In the genomic region with DNA sequence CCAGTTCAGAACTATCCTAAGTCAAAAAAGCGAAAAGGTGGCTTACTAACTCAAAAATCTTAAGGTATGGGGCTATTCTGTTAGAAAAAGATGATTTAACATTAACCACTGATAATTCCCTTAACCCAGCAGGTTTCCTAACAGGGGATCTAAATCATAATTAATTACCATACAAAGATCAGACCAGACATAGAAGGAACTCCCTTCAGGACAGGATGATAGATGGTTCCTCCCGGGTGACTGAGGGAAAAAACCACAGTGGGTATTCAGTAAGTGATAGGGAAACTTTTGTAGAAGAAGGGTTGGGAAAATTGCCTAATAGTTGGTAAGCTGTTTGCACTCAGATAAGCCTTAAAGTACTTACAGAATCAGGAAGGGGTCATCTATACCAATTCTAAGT, we compare ENCODE assay signal across 1 cellular context.
TF ChIP-seq lines count a peak whose summit lies in the region.
"Not testable (repeated sequence)": the region's sequence is repeated elsewhere in the genome, so short reads cannot be mapped to it uniquely, and the experiment has no call there.

No MANE protein-coding gene starts in this region.

TF ChIP-seq in K562, 482 proteins besides CTCF, POLR2A, EP300 and RAD21 (continued from another document):
- TF ChIP-seq ZMIZ1 (IDR thresholded peaks at IDR 0.05; ENCODE audit: low read depth in 2 of 2, low read length in 2 of 2) (0 out of 4 replicates have a peak, but pooled peaks of 1 of the 2 experiments have one; percentile 41), ZKSCAN8 (CRISPR knock-in tag; IDR thresholded peaks at IDR 0.05) (peak; percentile 84), DEAF1 (CRISPR knock-in tag; IDR thresholded peaks at IDR 0.05) (0 out of 2 replicates have a peak, but pooled peaks have one; percentile 8), KLF16 (IDR thresholded peaks at IDR 0.05) (peak; percentile 77), MBD2 (IDR thresholded peaks at IDR 0.05; ENCODE audit: borderline replicate concordance, low read depth) (0 out of 2 replicates have a peak, but pooled peaks have one; percentile 15), ELF1 (tag; IDR thresholded peaks at IDR 0.05) (peak; percentile 25; the same call in 1 of the 2 replicates), TEAD4 (IDR thresholded peaks at IDR 0.05; ENCODE audit: low read length) (peak; percentile 86), PML (IDR thresholded peaks at IDR 0.05; ENCODE audit: low read length) (peak; percentile 56; the same call in 1 of the 2 replicates), DACH1 (IDR thresholded peaks at IDR 0.05; ENCODE audit: partially characterized antibody) (peak; percentile 7), SOX6 (IDR thresholded peaks at IDR 0.05) (peak; percentile 62), BCLAF1 (IDR thresholded peaks at IDR 0.05; ENCODE audit: borderline replicate concordance in 1 of 2, control insufficient read depth in 1 of 2, low read depth in 2 of 2, low read length in 1 of 2) (peak in 1 of 2 experiments; percentile 62; a peak in 1 of 4 replicates)
- TF ChIP-seq, protein P1, sequence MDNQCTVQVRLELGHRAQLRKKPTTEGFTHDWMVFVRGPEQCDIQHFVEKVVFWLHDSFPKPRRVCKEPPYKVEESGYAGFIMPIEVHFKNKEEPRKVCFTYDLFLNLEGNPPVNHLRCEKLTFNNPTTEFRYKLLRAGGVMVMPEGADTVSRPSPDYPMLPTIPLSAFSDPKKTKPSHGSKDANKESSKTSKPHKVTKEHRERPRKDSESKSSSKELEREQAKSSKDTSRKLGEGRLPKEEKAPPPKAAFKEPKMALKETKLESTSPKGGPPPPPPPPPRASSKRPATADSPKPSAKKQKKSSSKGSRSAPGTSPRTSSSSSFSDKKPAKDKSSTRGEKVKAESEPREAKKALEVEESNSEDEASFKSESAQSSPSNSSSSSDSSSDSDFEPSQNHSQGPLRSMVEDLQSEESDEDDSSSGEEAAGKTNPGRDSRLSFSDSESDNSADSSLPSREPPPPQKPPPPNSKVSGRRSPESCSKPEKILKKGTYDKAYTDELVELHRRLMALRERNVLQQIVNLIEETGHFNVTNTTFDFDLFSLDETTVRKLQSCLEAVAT (IDR thresholded peaks at IDR 0.05) = peak in 1 of 2 experiments; percentile 60; a peak in 1 of 4 replicates
- TF ChIP-seq TEAD4 (CRISPR knock-in tag; IDR thresholded peaks at IDR 0.05; ENCODE audit: borderline replicate concordance) = not testable (repeated sequence)
